In the genomic region with DNA sequence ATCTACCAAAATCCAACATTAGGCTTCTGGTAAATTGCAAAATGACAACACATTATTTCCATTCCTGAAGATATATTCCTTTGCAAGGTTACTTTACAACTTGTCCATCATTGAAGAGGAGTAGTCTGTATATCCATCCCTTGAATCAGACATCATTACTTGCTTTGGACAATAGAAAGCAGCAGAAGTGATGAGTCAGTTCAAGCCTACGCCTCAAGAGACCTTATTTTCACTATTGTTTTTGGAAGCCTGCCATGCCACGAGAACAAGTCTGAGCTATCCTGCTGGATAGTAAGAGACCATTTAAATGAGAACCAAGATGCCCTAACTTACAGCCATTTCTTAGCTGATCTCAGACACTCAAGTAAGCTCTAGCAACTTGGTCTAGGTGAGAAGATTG, we compare ENCODE assay signal across 8 cellular contexts.
DNase-seq lines count a peak whose midpoint lies in the region; ATAC-seq and TF ChIP-seq lines count a peak whose summit lies in the region.

No MANE protein-coding gene starts in this region.

- POLR2A ChIA-PET in AG04450 (lab: Yijun Ruan, JAX), result no interaction called here

- H3K27me3 ChIP-seq in AG04450 (ENCODE audit: control insufficient read depth, insufficient read depth, low read length) (no peaks in the 10 kb centered on the region), endodermal cell (ENCODE audit: control insufficient read depth, insufficient read depth, low read length, poor library complexity, severe bottlenecking) (no peaks in the 10 kb centered on the region)

- H3K4me1 ChIP-seq in endodermal cell (ENCODE audit: control insufficient read depth, insufficient read depth, low read length), result no peaks in the 10 kb centered on the region

- H3K9me3 Mint-ChIP-seq in chondrocyte (ENCODE audit: low read depth) (no peaks in the 10 kb centered on the region), endodermal cell (peaks cover 3% of the 10 kb centered on the region)

- H3K4me3 Mint-ChIP-seq in chondrocyte (ENCODE audit: unreplicated experiment), result no peak overlapping the region
- no peak overlapping the region for H3K4me3 Mint-ChIP-seq in endodermal cell

- H3K27ac ChIP-seq in AG04450 (ENCODE audit: low read depth, low read length), result no peak overlapping the region
- no peak overlapping the region for H3K27ac ChIP-seq in endodermal cell (ENCODE audit: low read depth, low read length)

- WGBS in endodermal cell (ENCODE audit: insufficient coverage in 1 of 2, insufficient read length in 1 of 2), 2 experiments, result 94 to 100% methylated on average over 1 to 2 of the region's 2 CpGs

- TF ChIP-seq CTCF in AG04450 (IDR thresholded peaks at IDR 0.05; ENCODE audit: low read depth, low read length) (no peak), chondrocyte (IDR thresholded peaks at IDR 0.05) (no peak), endodermal cell (conservative IDR thresholded peaks at IDR 0.05) (no peak)

- peak; percentile 72 for ATAC-seq in GM21515 (IDR thresholded peaks at IDR 0.05; ENCODE audit: unreplicated experiment)

- H3K36me3 Mint-ChIP-seq in chondrocyte (ENCODE audit: low read depth) (no peaks in the 10 kb centered on the region), endodermal cell (ENCODE audit: low read depth) (no peaks in the 10 kb centered on the region)

- H3K36me3 ChIP-seq in endodermal cell (ENCODE audit: control insufficient read depth, insufficient read depth, low read length), result no peaks in the 10 kb centered on the region

- H3K27me3 Mint-ChIP-seq in chondrocyte (ENCODE audit: low read depth) (peaks cover 6% of the 10 kb centered on the region), endodermal cell (ENCODE audit: insufficient read depth) (no peaks in the 10 kb centered on the region)

- H3K4me1 Mint-ChIP-seq in chondrocyte (ENCODE audit: low read depth), result peaks cover 24% of the 10 kb centered on the region
- peaks cover 4% of the 10 kb centered on the region for H3K4me1 Mint-ChIP-seq in endodermal cell

- no peaks in the 10 kb centered on the region for H3K9me3 ChIP-seq in AG04450 (ENCODE audit: control insufficient read depth, insufficient read depth, low read length)
- peaks cover 10% of the 10 kb centered on the region for H3K9me3 ChIP-seq in endodermal cell (ENCODE audit: control insufficient read depth, low read length)

- CTCF ChIA-PET in AG04450 (lab: Charles Lee), result no interaction called here

- H3K4me3 ChIP-seq in AG04450 (ENCODE audit: low read depth, low read length) (no peak overlapping the region), endodermal cell (ENCODE audit: low read length) (no peak overlapping the region)

- H3K9ac ChIP-seq in endodermal cell (ENCODE audit: extremely low read depth, low read length, poor library complexity, severe bottlenecking), result no peak overlapping the region

- DNase-seq in AG04450 (ENCODE audit: low read depth, low spot score), result peak; percentile 6
- DNase-seq in HS-5 (ENCODE audit: low read depth), result peak; percentile 68
- DNase-seq in chondrocyte (ENCODE audit: low spot score), result no peak
- no peak for DNase-seq in activated CD4-positive, alpha-beta T cell treated with anti-CD3 and anti-CD28 coated beads for 4 hours
- no peak for DNase-seq in endodermal cell
- no peak for DNase-seq in stimulated activated CD4-positive, alpha-beta T cell treated with anti-CD3 and anti-CD28 coated beads, Interleukin-4, amount 100 ng/mL, for 4 hours
- DNase-seq in activated CD4-positive, CD25-positive, alpha-beta regulatory T cell (lab: John Stamatoyannopoulos, UW), result no peak

- H3K27ac Mint-ChIP-seq in chondrocyte (ENCODE audit: unreplicated experiment) (peak overlapping the region; percentile 70), endodermal cell (no peak overlapping the region)

Comparison
In these comparisons a context has a peak if more than half of its experiments do, and no peak if none do; other contexts are left out.
1. DNase-seq: peak in AG04450 (single experiment) and HS-5 (single experiment); none in chondrocyte (single experiment), activated CD4-positive, alpha-beta T cell treated with anti-CD3 and anti-CD28 coated beads for 4 hours (0 of 2), endodermal cell (single experiment), stimulated activated CD4-positive, alpha-beta T cell treated with anti-CD3 and anti-CD28 coated beads, Interleukin-4, amount 100 ng/mL, for 4 hours (0 of 2) and activated CD4-positive, CD25-positive, alpha-beta regulatory T cell (0 of 4).